ENCODE assay signal across 1 cellular context in genomic region chr1:65195495-65196417, GRCh38.
TF ChIP-seq lines count a peak whose summit lies in the region.

No MANE protein-coding gene starts in this region.

TF ChIP-seq in K562, 482 proteins besides CTCF, POLR2A, EP300 and RAD21 (continued from another document):
- TF ChIP-seq, protein P1, sequence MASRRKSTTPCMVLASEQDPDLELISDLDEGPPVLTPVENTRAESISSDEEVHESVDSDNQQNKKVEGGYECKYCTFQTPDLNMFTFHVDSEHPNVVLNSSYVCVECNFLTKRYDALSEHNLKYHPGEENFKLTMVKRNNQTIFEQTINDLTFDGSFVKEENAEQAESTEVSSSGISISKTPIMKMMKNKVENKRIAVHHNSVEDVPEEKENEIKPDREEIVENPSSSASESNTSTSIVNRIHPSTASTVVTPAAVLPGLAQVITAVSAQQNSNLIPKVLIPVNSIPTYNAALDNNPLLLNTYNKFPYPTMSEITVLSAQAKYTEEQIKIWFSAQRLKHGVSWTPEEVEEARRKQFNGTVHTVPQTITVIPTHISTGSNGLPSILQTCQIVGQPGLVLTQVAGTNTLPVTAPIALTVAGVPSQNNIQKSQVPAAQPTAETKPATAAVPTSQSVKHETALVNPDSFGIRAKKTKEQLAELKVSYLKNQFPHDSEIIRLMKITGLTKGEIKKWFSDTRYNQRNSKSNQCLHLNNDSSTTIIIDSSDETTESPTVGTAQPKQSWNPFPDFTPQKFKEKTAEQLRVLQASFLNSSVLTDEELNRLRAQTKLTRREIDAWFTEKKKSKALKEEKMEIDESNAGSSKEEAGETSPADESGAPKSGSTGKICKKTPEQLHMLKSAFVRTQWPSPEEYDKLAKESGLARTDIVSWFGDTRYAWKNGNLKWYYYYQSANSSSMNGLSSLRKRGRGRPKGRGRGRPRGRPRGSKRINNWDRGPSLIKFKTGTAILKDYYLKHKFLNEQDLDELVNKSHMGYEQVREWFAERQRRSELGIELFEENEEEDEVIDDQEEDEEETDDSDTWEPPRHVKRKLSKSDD (conservative IDR thresholded peaks at IDR 0.05; ENCODE audit: low read length): no peak
- TF ChIP-seq SREBF1 (IDR thresholded peaks at IDR 0.05; ENCODE audit: borderline replicate concordance, low read depth, low read length) (no peak), ARID1B (IDR thresholded peaks at IDR 0.05) (0 out of 2 replicates have a peak, but pooled peaks have one; percentile 22), BCOR (IDR thresholded peaks at IDR 0.05) (no peak), SMAD4 (CRISPR knock-in tag; conservative IDR thresholded peaks at IDR 0.05) (no peak), CBFA2T3 (IDR thresholded peaks at IDR 0.05) (peak; percentile 16; the same call in 1 of the 2 replicates), ARID2 (IDR thresholded peaks at IDR 0.05) (no peak)
TF ChIP-seq in K562: peak in this region for 14.
